Comparison of ENCODE assay signal across 18 cellular contexts in genomic region chr9:20144255-20144654, GRCh38.
DNase-seq lines count a peak whose midpoint lies in the region; ATAC-seq, FAIRE-seq and TF ChIP-seq lines count a peak whose summit lies in the region.
"Had no signal": no experiment of that assay in that cellular context is flagged by ENCODE, and none has a peak within 500 bp of the region (broad histone marks: within the 10 kb centered on the region; RNA-seq: fewer than 3 reads in every experiment).

No MANE protein-coding gene starts in this region.

- no peak for TF ChIP-seq POLR2A in tibial nerve (IDR thresholded peaks at IDR 0.05)

- no peaks in the 10 kb centered on the region for H3K9me3 ChIP-seq in tibial nerve
- H3K9me3 ChIP-seq: left lung, spleen had no signal

- H3K4me1 Mint-ChIP-seq in T-helper 1 cell treated with Interleukin-12 subunit alpha and Interleukin-12 subunit beta and Interleukin-4 antibody, amounts not matched to agents 30 μg/mL and 1 μg/mL, for 36 hours (ENCODE audit: low read depth): peaks cover 9% of the 10 kb centered on the region

- DNase-seq in NCI-H82 (lab: John Stamatoyannopoulos, UW) (peak; percentile 20), NCI-H82 treated with DMSO at 0.1 percent for 48 hours (lab: John Stamatoyannopoulos, UW; ENCODE audit: unreplicated experiment) (no peak), fibroblast of villous mesenchyme (ENCODE audit: low read depth) (peak; percentile 10), renal cortical epithelial cell (ENCODE audit: low read depth) (peak; percentile 4), D721Med (ENCODE audit: insufficient read length, low spot score) (no peak), tibial nerve (ENCODE audit: low spot score in 2 of 2) (no peak)
- DNase-seq: COR-L47, glutamatergic neuron, left lung, NCI-H2107, spleen had no signal

- H3K4me3 Mint-ChIP-seq in T-helper 1 cell treated with Interleukin-12 subunit alpha and Interleukin-12 subunit beta and Interleukin-4 antibody, amounts not matched to agents 30 μg/mL and 1 μg/mL, for 36 hours: peak overlapping the region; percentile 59
- H3K4me3 Mint-ChIP-seq: neural crest cell had no signal

- no peak for ATAC-seq in HG03108 (IDR thresholded peaks at IDR 0.05; ENCODE audit: unreplicated experiment)
- ATAC-seq: activated CD4-positive, CD25-positive, alpha-beta regulatory T cell treated with anti-CD3 and anti-CD28 coated beads, Interleukin-2, amount 50 U/mL, for 24 hours; left lung; SK-N-SH treated with all-trans-retinoic acid at 6 μM for 48 hours had no signal

- no peaks in the 10 kb centered on the region for H3K36me3 ChIP-seq in tibial nerve
- H3K36me3 ChIP-seq: cardiac muscle cell, left lung, spleen had no signal

- peaks cover 2% of the 10 kb centered on the region for H3K36me3 Mint-ChIP-seq in T-helper 1 cell treated with Interleukin-12 subunit alpha and Interleukin-12 subunit beta and Interleukin-4 antibody, amounts not matched to agents 30 μg/mL and 1 μg/mL, for 36 hours (ENCODE audit: low read depth)

- no peaks in the 10 kb centered on the region for H3K27me3 ChIP-seq in tibial nerve
- H3K27me3 ChIP-seq: cardiac muscle cell had no signal

- H3K27ac ChIP-seq in tibial nerve: no peak overlapping the region
- H3K27ac ChIP-seq: cardiac muscle cell, left lung, spleen had no signal

- no peak for TF ChIP-seq CTCF in fibroblast of villous mesenchyme (IDR thresholded peaks at IDR 0.05; ENCODE audit: insufficient read depth, low read depth, low read length)
- TF ChIP-seq CTCF in D721Med (IDR thresholded peaks at IDR 0.05; ENCODE audit: insufficient read depth, missing control alignments): no peak
- no peak for TF ChIP-seq CTCF in tibial nerve (IDR thresholded peaks at IDR 0.05)

- H3K27me3 Mint-ChIP-seq in T-helper 1 cell treated with Interleukin-12 subunit alpha and Interleukin-12 subunit beta and Interleukin-4 antibody, amounts not matched to agents 30 μg/mL and 1 μg/mL, for 36 hours (ENCODE audit: low read depth): no peaks in the 10 kb centered on the region

- WGBS in tibial nerve, 2 donors: 18 to 24% methylated on average over 7 of the region's 7 CpGs

- H3K27ac Mint-ChIP-seq in T-helper 1 cell treated with Interleukin-12 subunit alpha and Interleukin-12 subunit beta and Interleukin-4 antibody, amounts not matched to agents 30 μg/mL and 1 μg/mL, for 36 hours: peak overlapping the region; percentile 36
- H3K27ac Mint-ChIP-seq: activated T-helper 2 cell treated with anti-CD3 and anti-CD28 coated beads, Interferon-gamma antibody, Interleukin-2, Interleukin-4, amounts not matched to agents 10 μg/mL and 5 μg/mL and 100 μg/mL, durations not matched to agents 14 hours and 24 hours and 36 hours had no signal

- no peak overlapping the region for H3K4me3 ChIP-seq in fibroblast of villous mesenchyme (ENCODE audit: low read depth, low read length)
- H3K4me3 ChIP-seq in tibial nerve: no peak overlapping the region
- H3K4me3 ChIP-seq: cardiac muscle cell, left lung, spleen had no signal

- no peak for TF ChIP-seq EP300 in tibial nerve (IDR thresholded peaks at IDR 0.05)

- FAIRE-seq in D721Med (lab: Jason Lieb, UNC): no peak

- H3K9me3 Mint-ChIP-seq in T-helper 1 cell treated with Interleukin-12 subunit alpha and Interleukin-12 subunit beta and Interleukin-4 antibody, amounts not matched to agents 30 μg/mL and 1 μg/mL, for 36 hours: no peaks in the 10 kb centered on the region
- H3K9me3 Mint-ChIP-seq: activated T-helper 2 cell treated with anti-CD3 and anti-CD28 coated beads, Interferon-gamma antibody, Interleukin-2, Interleukin-4, amounts not matched to agents 10 μg/mL and 5 μg/mL and 100 μg/mL, durations not matched to agents 14 hours and 24 hours and 36 hours; neural crest cell had no signal

- H3K4me1 ChIP-seq in tibial nerve: peaks cover 0 to 4% (median 0%) of the 10 kb centered on the region in 4 donors
- H3K4me1 ChIP-seq: left lung, spleen had no signal

Comparison
In these comparisons a context has a peak if more than half of its experiments do, and no peak if none do; other contexts are left out.
1. DNase-seq: peak in NCI-H82 (single experiment), fibroblast of villous mesenchyme (single experiment) and renal cortical epithelial cell (single experiment); none in NCI-H82 treated with DMSO at 0.1 percent for 48 hours (single experiment), D721Med (single experiment) and tibial nerve (0 of 2).